In the genomic region with DNA sequence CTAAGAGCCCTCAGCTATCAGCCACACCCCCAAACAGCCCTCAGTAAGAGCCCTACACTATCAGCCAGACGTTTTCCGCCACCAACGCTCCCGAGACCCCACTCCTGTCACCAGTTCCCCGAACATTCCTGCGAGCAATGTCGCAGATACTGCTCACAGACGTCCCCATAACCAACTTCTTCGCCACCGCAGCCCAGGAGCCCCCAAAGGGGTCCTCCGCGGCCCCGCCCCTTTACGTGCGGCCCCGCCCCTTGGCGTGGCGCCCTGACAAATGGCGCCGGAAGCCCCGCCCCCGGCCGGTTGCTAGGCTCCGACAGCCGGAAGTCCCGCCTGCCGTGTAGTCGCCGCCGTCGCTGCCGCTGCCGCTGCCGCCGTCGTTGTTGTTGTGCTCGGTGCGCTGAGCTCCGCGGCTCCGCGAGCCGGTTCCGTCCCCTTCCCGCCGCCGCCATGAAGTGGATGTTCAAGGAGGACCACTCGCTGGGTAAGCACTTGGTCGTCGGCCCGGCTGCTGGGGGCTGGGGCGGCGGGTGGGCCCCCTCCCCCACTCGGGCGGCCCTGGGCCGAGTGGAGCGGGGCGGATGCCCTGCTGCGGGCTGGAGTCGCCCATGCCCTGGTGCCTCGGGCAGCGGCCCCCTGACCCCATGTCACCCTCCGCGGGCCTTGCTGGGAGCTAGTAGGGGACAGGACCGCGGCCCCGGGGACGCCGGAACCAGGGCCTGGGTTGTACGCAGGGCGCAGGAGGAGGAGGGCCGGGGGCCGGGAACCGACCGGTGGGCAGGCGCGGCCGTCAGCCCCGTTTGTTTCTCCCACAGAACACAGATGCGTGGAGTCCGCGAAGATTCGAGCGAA, we compare ENCODE assay signal across 8 cellular contexts. TPM values are rescaled to one million over a fixed set of nuclear protein-coding genes. Genes with fewer than 3 reads are reported as not detected.
DNase-seq lines count a peak whose midpoint lies in the region; ATAC-seq lines count a peak whose summit lies in the region.

A gene with protein sequence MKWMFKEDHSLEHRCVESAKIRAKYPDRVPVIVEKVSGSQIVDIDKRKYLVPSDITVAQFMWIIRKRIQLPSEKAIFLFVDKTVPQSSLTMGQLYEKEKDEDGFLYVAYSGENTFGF (plus strand): TSS at position 340 of the 849 bp plus-strand sequence. CDS start 108 bp downstream, at position 448.

- DNase-seq in D341Med (ENCODE audit: low spot score): peak; percentile 93
- DNase-seq in HuH-7 (ENCODE audit: low spot score): peak; percentile 84
- DNase-seq in OCI-M1 (lab: John Stamatoyannopoulos, UW): peak; percentile 92
- peak; percentile 90 for DNase-seq in activated T-cell treated with anti-CD3 and anti-CD28 coated beads for 48 hours (ENCODE audit: low read depth)
- no peak for DNase-seq in epithelial cell of prostate (ENCODE audit: low read depth, low spot score)
- DNase-seq in mucosa of gallbladder (ENCODE audit: low spot score): peak; percentile 85
- peak; percentile 88 for DNase-seq in stimulated activated CD8-positive, alpha-beta memory T cell treated with anti-CD3 and anti-CD28 coated beads, Interleukin-4, amount 100 ng/mL, for 24 hours (ENCODE audit: low read depth)

- H3K27ac ChIP-seq in epithelial cell of prostate: peak within 1 kb of the TSS; percentile 59

- ATAC-seq in GM21526 (IDR thresholded peaks at IDR 0.05; ENCODE audit: low FRiP score, unreplicated experiment): peak; percentile 60

RNA-seq across cellular contexts. Expression of the gene that starts here (rescaled TPM):
- 121 TPM for total RNA-seq in mucosa of gallbladder
